8 cellular contexts compared by ENCODE assay signal in the genomic region with DNA sequence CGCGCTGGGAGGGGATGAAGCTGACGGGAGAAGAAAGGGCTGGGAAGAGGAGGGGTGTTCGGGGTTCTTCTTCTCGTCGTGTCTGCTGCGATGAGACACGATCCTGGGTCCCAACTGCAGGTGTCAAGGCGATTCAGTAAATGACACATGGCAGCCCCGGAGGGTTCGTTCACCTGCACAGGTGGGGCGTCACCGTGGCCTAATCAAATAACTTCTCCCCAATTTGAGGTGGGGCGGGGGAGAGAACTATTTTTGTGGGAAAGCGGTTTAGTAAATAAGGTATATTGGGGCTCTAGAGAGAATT. TPM values are rescaled to one million over a fixed set of nuclear protein-coding genes. Genes with fewer than 3 reads are reported as not detected.
DNase-seq lines count a peak whose midpoint lies in the region; ATAC-seq and TF ChIP-seq lines count a peak whose summit lies in the region.

No MANE protein-coding gene starts in this region.

- H2BK120ac ChIP-seq in mesenchymal stem cell (ENCODE audit: low read depth, low read length), result no peak overlapping the region

- H3K36me3 ChIP-seq in right atrium auricular region (no peaks in the 10 kb centered on the region), ascending aorta (no peaks in the 10 kb centered on the region), mesenchymal stem cell (ENCODE audit: control insufficient read depth in 1 of 2, insufficient read depth in 2 of 2, low read depth in 1 of 2, low read length in 2 of 2) (no peaks in the 10 kb centered on the region), vagina (no peaks in the 10 kb centered on the region)

- peaks cover 0 to 17% of the 10 kb centered on the region in 2 donors for H3K4me1 ChIP-seq in right atrium auricular region
- H3K4me1 ChIP-seq in ascending aorta, result peaks cover 0 to 12% of the 10 kb centered on the region in 2 donors
- H3K4me1 ChIP-seq in mesenchymal stem cell (ENCODE audit: control insufficient read depth, insufficient read depth, low read depth, low read length), result peaks cover 10% of the 10 kb centered on the region
- peaks cover 18% of the 10 kb centered on the region for H3K4me1 ChIP-seq in vagina

- no peak for ATAC-seq in GM21423 (IDR thresholded peaks at IDR 0.05; ENCODE audit: unreplicated experiment)
- ATAC-seq in HG02759 (IDR thresholded peaks at IDR 0.05; ENCODE audit: unreplicated experiment), result no peak

- WGBS in mesenchymal stem cell, result 2% methylated on average over 12 of the region's 15 CpGs

- no peak overlapping the region for H2BK12ac ChIP-seq in mesenchymal stem cell (ENCODE audit: low read length in 2 of 2)

- H3K9ac ChIP-seq in mesenchymal stem cell (ENCODE audit: low read length), result peak overlapping the region; percentile 68

- no peak overlapping the region for H2AFZ ChIP-seq in mesenchymal stem cell (ENCODE audit: low read depth, low read length)

- no peak overlapping the region for H2BK15ac ChIP-seq in mesenchymal stem cell (ENCODE audit: low read depth, poor library complexity, severe bottlenecking)

- no peak overlapping the region for H3K18ac ChIP-seq in mesenchymal stem cell (ENCODE audit: low read depth in 1 of 2, low read length in 2 of 2)

- no peaks in the 10 kb centered on the region for H3K9me3 ChIP-seq in right atrium auricular region
- H3K9me3 ChIP-seq in ascending aorta, result no peaks in the 10 kb centered on the region
- H3K9me3 ChIP-seq in mesenchymal stem cell (ENCODE audit: control insufficient read depth, low read length), result no peaks in the 10 kb centered on the region
- no peaks in the 10 kb centered on the region for H3K9me3 ChIP-seq in vagina

- H3K4me2 ChIP-seq in mesenchymal stem cell (ENCODE audit: low read length, poor library complexity, severe bottlenecking), result peak overlapping the region; percentile 69

- TF ChIP-seq CTCF in right atrium auricular region (IDR thresholded peaks at IDR 0.05) (no peak), ascending aorta (IDR thresholded peaks at IDR 0.05) (no peak), vagina (IDR thresholded peaks at IDR 0.05) (no peak)

- H3K79me1 ChIP-seq in mesenchymal stem cell (replicated peaks; ENCODE audit: low read length, poor library complexity, severe bottlenecking), result no peaks in the 10 kb centered on the region

- H3K27me3 ChIP-seq in right atrium auricular region, result no peaks in the 10 kb centered on the region
- no peaks in the 10 kb centered on the region for H3K27me3 ChIP-seq in ascending aorta
- H3K27me3 ChIP-seq in mesenchymal stem cell (ENCODE audit: control insufficient read depth in 1 of 2, insufficient read depth in 1 of 2, low read length in 2 of 2), result peaks cover 26 to 36% of the 10 kb centered on the region in 2 experiments
- no peaks in the 10 kb centered on the region for H3K27me3 ChIP-seq in vagina

- H2AK5ac ChIP-seq in mesenchymal stem cell (ENCODE audit: low read length, severe bottlenecking), result no peak overlapping the region

- H4K8ac ChIP-seq in mesenchymal stem cell (ENCODE audit: low read length), result no peak overlapping the region

- H3K4ac ChIP-seq in mesenchymal stem cell (ENCODE audit: low read depth in 1 of 2, low read length in 2 of 2), result no peak overlapping the region

- H4K91ac ChIP-seq in mesenchymal stem cell (ENCODE audit: low read length), result no peak overlapping the region

- H2BK5ac ChIP-seq in mesenchymal stem cell (ENCODE audit: low read depth, low read length, poor library complexity, severe bottlenecking), result no peak overlapping the region

- no peak for DNase-seq in right atrium auricular region (ENCODE audit: low spot score)
- no peak for DNase-seq in cardiac septum (ENCODE audit: low spot score)
- no peak for DNase-seq in ascending aorta (ENCODE audit: low spot score in 2 of 2)
- no peak for DNase-seq in mesenchymal stem cell
- no peak for DNase-seq in vagina (ENCODE audit: extremely low spot score in 2 of 2)
- DNase-seq in NCI-H82 treated with DMSO at 0.1 percent for 48 hours (lab: John Stamatoyannopoulos, UW; ENCODE audit: unreplicated experiment), result no peak

- no peak for TF ChIP-seq POLR2A in vagina (IDR thresholded peaks at IDR 0.05)

- no peak overlapping the region for H3K23ac ChIP-seq in mesenchymal stem cell (ENCODE audit: low read length in 2 of 2)

- no peak overlapping the region for H3K14ac ChIP-seq in mesenchymal stem cell (ENCODE audit: low read length in 2 of 2)

- intact Hi-C loops in cardiac septum (cut with DNase I), result loop anchor here (1.0 to 10.0 kb wide), 2 partner anchors 65 to 193 kb away; a partner anchor contains a TSS
- intact Hi-C loops in ascending aorta (cut with DNase I), result loop anchor here (2.0 to 5.0 kb wide), 3 partner anchors 145 to 450 kb away; a partner anchor contains a TSS
- intact Hi-C loops in vagina (cut with DNase I), result no loop called here

- H3K27ac ChIP-seq in right atrium auricular region, result peak overlapping the region; percentile 22 to 56
- H3K27ac ChIP-seq in ascending aorta, result peak overlapping the region in 1 of 2 donors; percentile 15
- H3K27ac ChIP-seq in mesenchymal stem cell (ENCODE audit: low read length, poor library complexity, severe bottlenecking), result no peak overlapping the region
- H3K27ac ChIP-seq in vagina, result peak overlapping the region; percentile 42

- peak overlapping the region; percentile 42 to 45 for H3K4me3 ChIP-seq in right atrium auricular region
- H3K4me3 ChIP-seq in ascending aorta, result peak overlapping the region; percentile 53 to 68
- peak overlapping the region in 1 of 2 experiments; percentile 82 for H3K4me3 ChIP-seq in mesenchymal stem cell (ENCODE audit: insufficient read depth in 1 of 2, low read depth in 1 of 2, low read length in 2 of 2)
- peak overlapping the region; percentile 41 to 61 for H3K4me3 ChIP-seq in vagina

RNA-seq across cellular contexts. Expression of a gene that starts 0.6 kb away (rescaled TPM):
- total RNA-seq in right atrium auricular region (1 to 10 TPM in 1 of 2 donors, under 1 TPM in 1; 0.98 to 2.0 TPM), cardiac septum (1.8 TPM), ascending aorta (not detected), vagina (0.49 TPM)
- polyA plus RNA-seq in mesenchymal stem cell (2013, experiment 1 of 2), result 0.94 TPM
- 1.0 TPM for polyA plus RNA-seq in mesenchymal stem cell (2013, experiment 2 of 2)
